ENCODE assay signal across 1 cellular context in genomic region chr1:217590598-217590997, GRCh38.
TF ChIP-seq lines count a peak whose summit lies in the region.

No MANE protein-coding gene starts in this region.

TF ChIP-seq in HepG2, 621 proteins besides CTCF, POLR2A, EP300 and RAD21 (continued from another document and continues in another):
- TF ChIP-seq AHDC1 (CRISPR knock-in tag; IDR thresholded peaks at IDR 0.05; ENCODE audit: borderline replicate concordance) (peak; percentile 36; the same call in 1 of the 2 replicates), ONECUT2 (CRISPR knock-in tag; IDR thresholded peaks at IDR 0.05) (no peak), ISL2 (CRISPR knock-in tag; IDR thresholded peaks at IDR 0.05) (no peak), ZNF333 (CRISPR knock-in tag; IDR thresholded peaks at IDR 0.05; ENCODE audit: borderline replicate concordance) (no peak), SETDB1 (CRISPR knock-in tag; IDR thresholded peaks at IDR 0.05; ENCODE audit: borderline replicate concordance) (no peak), SOX5 (CRISPR knock-in tag; IDR thresholded peaks at IDR 0.05; ENCODE audit: borderline replicate concordance) (0 out of 2 replicates have a peak, but pooled peaks have one; percentile 26), ZNF430 (CRISPR knock-in tag; IDR thresholded peaks at IDR 0.05) (no peak), PAXIP1 (CRISPR knock-in tag; conservative IDR thresholded peaks at IDR 0.05) (peak; percentile 52; the same call in 1 of the 2 replicates), STAT5B (CRISPR knock-in tag; IDR thresholded peaks at IDR 0.05) (no peak), HNF4A (CRISPR knock-in tag; IDR thresholded peaks at IDR 0.05) (peak; percentile 89), PATZ1 (CRISPR knock-in tag; IDR thresholded peaks at IDR 0.05) (no peak), ZNF501 (CRISPR knock-in tag; IDR thresholded peaks at IDR 0.05) (no peak), HIC2 (CRISPR knock-in tag; IDR thresholded peaks at IDR 0.05; ENCODE audit: low read depth) (no peak), KDM1A (CRISPR knock-in tag; IDR thresholded peaks at IDR 0.05) (no peak), PREB (CRISPR knock-in tag; IDR thresholded peaks at IDR 0.05) (no peak), NFE2 (CRISPR knock-in tag; IDR thresholded peaks at IDR 0.05) (no peak), HOMEZ (CRISPR knock-in tag; IDR thresholded peaks at IDR 0.05; ENCODE audit: low read depth) (peak; percentile 87; the same call in 1 of the 2 replicates), ZNF672 (CRISPR knock-in tag; IDR thresholded peaks at IDR 0.05) (no peak), ZNF326 (CRISPR knock-in tag; IDR thresholded peaks at IDR 0.05; ENCODE audit: borderline replicate concordance) (no peak), ZNF652 (CRISPR knock-in tag; IDR thresholded peaks at IDR 0.05; ENCODE audit: borderline replicate concordance, low read depth) (no peak), POGZ (CRISPR knock-in tag; IDR thresholded peaks at IDR 0.05) (peak; percentile 29; the same call in 1 of the 2 replicates), SNAPC2 (CRISPR knock-in tag; IDR thresholded peaks at IDR 0.05) (no peak), ARID3A (IDR thresholded peaks at IDR 0.05; ENCODE audit: low read depth, low read length) (peak; percentile 59; the same call in 1 of the 2 replicates), ZFP91 (CRISPR knock-in tag; IDR thresholded peaks at IDR 0.05; ENCODE audit: borderline replicate concordance) (no peak), ARID5B (CRISPR knock-in tag; IDR thresholded peaks at IDR 0.05) (peak; percentile 43; the same call in 1 of the 2 replicates)
